ENCODE assay signal across 28 cellular contexts in the genomic region with DNA sequence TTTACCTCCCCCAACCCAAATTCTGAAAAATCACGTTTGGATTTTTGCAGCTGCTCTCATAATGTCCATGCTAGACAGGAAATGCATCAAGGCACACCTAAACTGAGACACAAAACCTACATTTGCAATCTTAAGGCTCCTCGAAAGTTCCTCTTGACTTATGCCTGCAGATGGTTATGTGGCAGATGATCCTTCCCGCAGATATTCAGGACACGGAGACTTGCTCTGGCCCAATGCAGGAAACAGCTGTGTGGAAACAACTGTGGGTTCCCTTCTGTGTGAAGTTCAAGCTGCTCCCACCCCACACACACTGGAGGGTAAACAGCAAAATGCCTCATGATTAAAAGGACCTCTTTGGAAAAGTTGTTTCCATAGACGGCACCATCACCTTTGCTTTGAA.
DNase-seq lines count a peak whose midpoint lies in the region; ATAC-seq, FAIRE-seq and TF ChIP-seq lines count a peak whose summit lies in the region.
"Had no signal": no experiment of that assay in that cellular context is flagged by ENCODE, and none has a peak within 500 bp of the region (broad histone marks: within the 10 kb centered on the region; RNA-seq: fewer than 3 reads in every experiment).

No MANE protein-coding gene starts in this region.

- H3K9me3 ChIP-seq in thyroid gland: no peaks in the 10 kb centered on the region
- H3K9me3 ChIP-seq: MG63, pancreas, upper lobe of left lung had no signal

- H3K27ac ChIP-seq in thyroid gland: peak overlapping the region; percentile 28 to 67 (median 60)
- H3K27ac ChIP-seq: pancreas, upper lobe of left lung had no signal

- H3K36me3 Mint-ChIP-seq in glutamatergic neuron (ENCODE audit: unreplicated experiment) (no peaks in the 10 kb centered on the region), MCF 10A (ENCODE audit: insufficient read depth, unreplicated experiment) (no peaks in the 10 kb centered on the region)
- H3K36me3 Mint-ChIP-seq: activated naive CD8-positive, alpha-beta T cell treated with anti-CD3 and anti-CD28 coated beads, Interleukin-2, amount 10 ng/mL, durations not matched to agents 7 days and 5 days had no signal

- H3K27me3 Mint-ChIP-seq in glutamatergic neuron (ENCODE audit: unreplicated experiment): peaks cover 7% of the 10 kb centered on the region
- no peaks in the 10 kb centered on the region for H3K27me3 Mint-ChIP-seq in MCF 10A (ENCODE audit: insufficient read depth, unreplicated experiment)
- H3K27me3 Mint-ChIP-seq: CD4-positive, alpha-beta T cell had no signal

- TF ChIP-seq CTCF in glutamatergic neuron (IDR thresholded peaks at IDR 0.05; ENCODE audit: partially characterized antibody, unreplicated experiment): no peak
- TF ChIP-seq CTCF in thyroid gland (IDR thresholded peaks at IDR 0.05): no peak
- TF ChIP-seq CTCF in MCF 10A (IDR thresholded peaks at IDR 0.05; ENCODE audit: unreplicated experiment): no peak

- BruUV-seq in MCF 10A (replicated peaks; lab: Mats Ljungman, UMichigan): no TSS peak

- CTCF ChIA-PET in MCF 10A (lab: Yijun Ruan, JAX): interaction anchor here (0.6 to 0.9 kb wide), 2 partner anchors 287 to 851 kb away, joined by 3 read pairs; no protein-coding TSS in a partner anchor

- peaks cover 60% of the 10 kb centered on the region for H3K4me1 Mint-ChIP-seq in glutamatergic neuron (ENCODE audit: low read depth, unreplicated experiment)
- peaks cover 10% of the 10 kb centered on the region for H3K4me1 Mint-ChIP-seq in MCF 10A (ENCODE audit: insufficient read depth, unreplicated experiment)
- H3K4me1 Mint-ChIP-seq: activated naive CD8-positive, alpha-beta T cell treated with anti-CD3 and anti-CD28 coated beads, Interleukin-2, amount 10 ng/mL, durations not matched to agents 7 days and 5 days; central memory CD8-positive, alpha-beta T cell; T-helper 17 cell had no signal

- no peaks in the 10 kb centered on the region for H3K27me3 ChIP-seq in thyroid gland
- H3K27me3 ChIP-seq: MG63, pancreas, upper lobe of left lung had no signal

- peak; percentile 84 for FAIRE-seq in GM12891 (lab: Jason Lieb, UNC)
- FAIRE-seq: H54, keratinocyte, pancreas had no signal

- no peak for TF ChIP-seq POLR2A in GM12891 (IDR thresholded peaks at IDR 0.05; ENCODE audit: low read depth, low read length)
- TF ChIP-seq POLR2A in thyroid gland (IDR thresholded peaks at IDR 0.05): no peak

- peaks cover 8 to 14% of the 10 kb centered on the region in 2 donors for H3K4me1 ChIP-seq in thyroid gland
- H3K4me1 ChIP-seq: pancreas, upper lobe of left lung had no signal

- intact Hi-C loops in thyroid gland (cut with DNase I) (no loop called here), MCF 10A (cut with micrococcal nuclease) (no loop called here)

- 64 to 91% methylated on average over 5 of the region's 5 CpGs for WGBS in thyroid gland, 2 donors

- H3K4me3 Mint-ChIP-seq in glutamatergic neuron (ENCODE audit: unreplicated experiment) (no peak overlapping the region), MCF 10A (ENCODE audit: unreplicated experiment) (no peak overlapping the region)
- H3K4me3 Mint-ChIP-seq: activated CD8-positive, alpha-beta T cell treated with anti-CD3 and anti-CD28 coated beads, Interleukin-2, amount 10 ng/mL, durations not matched to agents 7 days and 5 days; activated naive CD8-positive, alpha-beta T cell treated with anti-CD3 and anti-CD28 coated beads, Interleukin-2, amount 10 ng/mL, durations not matched to agents 7 days and 5 days; CD4-positive, alpha-beta T cell; central memory CD8-positive, alpha-beta T cell; nephron; T-helper 17 cell had no signal

- no peak overlapping the region for H3K4me3 ChIP-seq in thyroid gland (replicated peaks in 1 of 3)
- H3K4me3 ChIP-seq: MG63, pancreas, smooth muscle cell, upper lobe of left lung had no signal

- peak overlapping the region; percentile 40 for H3K27ac Mint-ChIP-seq in glutamatergic neuron (ENCODE audit: unreplicated experiment)
- no peak overlapping the region for H3K27ac Mint-ChIP-seq in MCF 10A (ENCODE audit: low read depth, unreplicated experiment)
- H3K27ac Mint-ChIP-seq: activated CD8-positive, alpha-beta T cell treated with anti-CD3 and anti-CD28 coated beads, Interleukin-2, amount 10 ng/mL, durations not matched to agents 7 days and 5 days; activated naive CD8-positive, alpha-beta T cell treated with anti-CD3 and anti-CD28 coated beads, Interleukin-2, amount 10 ng/mL, durations not matched to agents 7 days and 5 days; CD4-positive, alpha-beta T cell; nephron; T-helper 17 cell had no signal

- H3K9me3 Mint-ChIP-seq in glutamatergic neuron (ENCODE audit: unreplicated experiment) (peaks cover 24% of the 10 kb centered on the region), MCF 10A (ENCODE audit: unreplicated experiment) (no peaks in the 10 kb centered on the region)
- H3K9me3 Mint-ChIP-seq: CD4-positive, alpha-beta T cell; central memory CD8-positive, alpha-beta T cell; nephron had no signal

- no peak for ATAC-seq in GM18909 (IDR thresholded peaks at IDR 0.05; ENCODE audit: poor library complexity, unreplicated experiment)
- ATAC-seq: activated CD8-positive, alpha-beta T cell treated with anti-CD3 and anti-CD28 coated beads, Interleukin-2, amount 10 ng/mL, durations not matched to agents 7 days and 5 days; pancreas; SK-N-SH treated with all-trans-retinoic acid at 6 μM for 48 hours; T-helper 17 cell had no signal

- H3K36me3 ChIP-seq in thyroid gland: no peaks in the 10 kb centered on the region
- H3K36me3 ChIP-seq: MG63, pancreas, upper lobe of left lung had no signal

- POLR2A ChIA-PET in MCF 10A (lab: Yijun Ruan, JAX): no interaction called here

- no peak for DNase-seq in GM12891 (ENCODE audit: insufficient read length, low spot score)
- DNase-seq in NCI-H524 treated with DMSO at 0.1 percent for 48 hours (lab: John Stamatoyannopoulos, UW): peak; percentile 86
- no peak for DNase-seq in glutamatergic neuron
- no peak for DNase-seq in thyroid gland
- no peak for DNase-seq in MCF 10A (ENCODE audit: unreplicated experiment)
- no peak for DNase-seq in hypothalamus (lab: John Stamatoyannopoulos, UW)
- DNase-seq: activated CD8-positive, alpha-beta T cell treated with anti-CD3 and anti-CD28 coated beads, Interleukin-2, amount 10 ng/mL, durations not matched to agents 7 days and 5 days; activated effector memory CD4-positive, alpha-beta T cell treated with Interleukin-2 at 50 U/mL for 16 hours; activated naive CD8-positive, alpha-beta T cell treated with anti-CD3 and anti-CD28 coated beads, Interleukin-2, amount 10 ng/mL, durations not matched to agents 7 days and 5 days; CD4-positive, alpha-beta T cell; dermis blood vessel endothelial cell; MG63; NCI-H1105 treated with DMSO at 0.1 percent for 48 hours; NCI-H1930; NCI-H69; OCI-M1; pancreas; retina; stimulated activated CD4-positive, alpha-beta T cell treated with anti-CD3 and anti-CD28 coated beads, Interleukin-2, amount 100 ng/mL, for 24 hours; T-helper 17 cell; upper lobe of left lung had no signal

TF ChIP-seq in GM12891, 5 proteins besides CTCF, POLR2A, EP300 and RAD21:
- TF ChIP-seq PAX5 (IDR thresholded peaks at IDR 0.05; ENCODE audit: insufficient read depth, low read length, severe bottlenecking) (no peak), POLR2AphosphoS5 (IDR thresholded peaks at IDR 0.05; ENCODE audit: low read depth, low read length) (no peak), TAF1 (IDR thresholded peaks at IDR 0.05; ENCODE audit: low read depth, low read length) (no peak), SPI1 (IDR thresholded peaks at IDR 0.05; ENCODE audit: low read depth, low read length) (no peak), POU2F2 (IDR thresholded peaks at IDR 0.05; ENCODE audit: low read depth, low read length) (no peak)
